ENCODE assay signal across 8 cellular contexts in the genomic region with DNA sequence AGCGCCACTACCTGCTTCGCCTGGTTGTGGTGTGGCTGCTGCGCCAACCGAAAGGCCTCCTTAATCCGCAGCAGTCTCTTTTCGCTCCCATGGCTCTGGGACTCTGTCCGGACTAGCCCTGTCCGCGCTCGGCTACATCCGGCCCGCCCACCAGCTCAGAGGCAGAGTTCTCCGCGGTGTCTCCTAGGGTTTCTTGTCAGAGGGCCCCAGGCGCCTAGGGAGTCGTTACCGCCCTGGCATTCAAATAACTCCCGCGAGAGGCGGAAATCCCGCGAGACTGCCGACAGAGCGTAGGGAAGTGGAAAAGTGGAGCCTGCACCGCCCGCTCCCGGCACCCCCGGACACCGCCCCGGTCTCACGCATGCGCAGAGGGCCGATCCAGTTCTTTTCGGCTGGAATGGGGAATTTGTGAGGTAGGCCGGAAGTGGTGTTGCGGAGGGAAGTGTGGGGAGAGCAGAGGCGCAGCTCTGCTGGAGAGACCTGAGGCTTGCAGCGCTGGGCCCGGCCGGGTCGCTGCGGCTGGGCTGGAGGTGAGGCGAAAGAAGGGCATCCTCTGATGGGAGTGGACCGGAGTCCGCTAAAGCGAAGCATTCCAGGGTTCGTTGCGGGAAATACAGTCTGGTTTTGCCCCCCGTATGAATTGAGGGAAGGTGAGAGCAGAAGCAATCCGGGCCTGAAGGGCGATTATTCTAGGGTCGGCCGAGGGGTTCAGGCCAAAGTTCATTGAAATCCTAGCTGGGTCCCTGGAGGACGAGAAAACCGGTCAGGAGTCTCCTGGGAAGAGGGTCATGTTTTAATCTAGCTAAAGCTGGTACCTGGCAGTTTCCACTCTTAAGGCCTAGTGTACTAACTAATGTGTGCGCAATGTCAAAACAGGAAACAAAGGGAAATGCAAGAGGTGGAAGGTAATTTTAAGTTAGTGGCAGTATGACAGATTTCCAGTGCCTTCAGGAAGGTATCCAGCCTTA. TPM values are rescaled to one million over a fixed set of nuclear protein-coding genes. Genes with fewer than 3 reads are reported as not detected.
DNase-seq lines count a peak whose midpoint lies in the region; ATAC-seq, FAIRE-seq and TF ChIP-seq lines count a peak whose summit lies in the region.

A gene (plus strand): TSS at position 456 of the 968 bp plus-strand sequence. CDS start 5,151 bp downstream, outside the sequence.

- H3K27ac ChIP-seq in small intestine (ENCODE audit: low read depth in 1 of 2, low read length in 1 of 2): peak within 1 kb of the TSS; percentile 86 to 99

- 0% methylated on average over 56 of the region's 56 CpGs for WGBS in small intestine, 3 donors

- H3K27me3 ChIP-seq in bronchial epithelial cell (ENCODE audit: control insufficient read depth, insufficient read depth, low read length) (no peaks in the 10 kb centered on the region), small intestine (ENCODE audit: control insufficient read depth in 2 of 2, insufficient read depth in 2 of 2, low read length in 2 of 2) (no peaks in the 10 kb centered on the region)

- CTCF ChIA-PET in AG04449 (lab: Yijun Ruan, JAX): interaction anchor here (0.7 to 1.4 kb wide), 8 partner anchors 8 to 225 kb away, joined by 3 to 4 read pairs (median 3); a partner anchor contains a TSS

- peak within 1 kb of the TSS; percentile 87 for H3K4me3 ChIP-seq in AG04449 (ENCODE audit: low read depth, low read length)
- H3K4me3 ChIP-seq in WI38 (ENCODE audit: low read depth, low read length): peak within 1 kb of the TSS; percentile 72
- peak within 1 kb of the TSS; percentile 92 for H3K4me3 ChIP-seq in bronchial epithelial cell (ENCODE audit: low read depth, low read length)
- H3K4me3 ChIP-seq in small intestine (ENCODE audit: low read depth in 1 of 2, low read length in 2 of 2): peak within 1 kb of the TSS; percentile 77 to 90

- POLR2A ChIA-PET in AG04449 (lab: Yijun Ruan, JAX): interaction anchor here (0.6 to 2.4 kb wide), 5 partner anchors 8 to 677 kb away, joined by 3 to 11 read pairs (median 4); a partner anchor contains a TSS

- ATAC-seq in GM18907 (IDR thresholded peaks at IDR 0.05; ENCODE audit: unreplicated experiment) (peak; percentile 93), HG03159 (IDR thresholded peaks at IDR 0.05; ENCODE audit: unreplicated experiment) (peak; percentile 90)

- H3K4me1 ChIP-seq in small intestine (ENCODE audit: control insufficient read depth in 2 of 2, insufficient read depth in 1 of 2, low read depth in 1 of 2, low read length in 1 of 2): peaks cover 4% of the 10 kb centered on the region in 2 donors

- DNase-seq in AG04449 (ENCODE audit: low read depth, low spot score): peak; percentile 84
- DNase-seq in NCI-H2227 treated with DMSO at 0.1 percent for 48 hours (lab: John Stamatoyannopoulos, UW): peak; percentile 94
- peak; percentile 98 for DNase-seq in bronchial epithelial cell (ENCODE audit: low read depth)
- DNase-seq in iPS-NIHi11 (ENCODE audit: low spot score): peak; percentile 97
- DNase-seq in small intestine: peak; percentile 99

- no peaks in the 10 kb centered on the region for H3K9me3 ChIP-seq in small intestine (ENCODE audit: control insufficient read depth, low read depth)

- FAIRE-seq in bronchial epithelial cell (lab: Jason Lieb, UNC) (no peak), small intestine (lab: Jason Lieb, UNC) (no peak)

- TF ChIP-seq CTCF in AG04449 (IDR thresholded peaks at IDR 0.05; ENCODE audit: insufficient read depth, low read length, missing control alignments) (no peak), WI38 (IDR thresholded peaks at IDR 0.05; ENCODE audit: low read depth, low read length) (no peak), bronchial epithelial cell (IDR thresholded peaks at IDR 0.05; ENCODE audit: insufficient read depth, low read length, severe bottlenecking) (peak; percentile 25)

- H3K36me3 ChIP-seq in bronchial epithelial cell (ENCODE audit: control insufficient read depth, insufficient read depth, low read length) (peaks cover 3% of the 10 kb centered on the region), small intestine (ENCODE audit: control insufficient read depth in 2 of 2, insufficient read depth in 2 of 2, low read length in 2 of 2) (peaks cover 0 to 2% of the 10 kb centered on the region in 2 donors)

RNA-seq across cellular contexts. Expression of the gene that starts here (rescaled TPM):
- 12.1 and 18.9 TPM in 2 replicates for total RNA-seq in bronchial epithelial cell
- 10 to 100 TPM; 40.4 to 78.3 (median 58.9) TPM for polyA plus RNA-seq in small intestine

Comparison
In these comparisons a context has a peak if more than half of its experiments do, and no peak if none do; other contexts are left out.
1. Peak in every context shown above with its lines: DNase-seq, ATAC-seq, H3K4me3 ChIP-seq and H3K27ac ChIP-seq.